In genomic region chr13:73809561-73809960, GRCh38 we compare ENCODE assay signal across 14 cellular contexts.
DNase-seq lines count a peak whose midpoint lies in the region; ATAC-seq and TF ChIP-seq lines count a peak whose summit lies in the region.
"Had no signal": no experiment of that assay in that cellular context is flagged by ENCODE, and none has a peak within 500 bp of the region (broad histone marks: within the 10 kb centered on the region; RNA-seq: fewer than 3 reads in every experiment).

No MANE protein-coding gene starts in this region.

- POLR2A ChIA-PET in AG04450 (lab: Yijun Ruan, JAX), result no interaction called here

- peaks cover 4% of the 10 kb centered on the region for H3K36me3 ChIP-seq in brain microvascular endothelial cell (replicated peaks)
- H3K36me3 ChIP-seq: SJSA1 had no signal

- H3K4me3 ChIP-seq in AG04450 (ENCODE audit: low read depth, low read length), result no peak overlapping the region
- H3K4me3 ChIP-seq in brain microvascular endothelial cell (ENCODE audit: low read depth, low read length), result no peak overlapping the region
- H3K4me3 ChIP-seq: BLaER1 treated with 17β-estradiol and CSF1 and Interleukin-3, amounts not matched to agents 10 nM and 100 nM; SJSA1 had no signal

- no peaks in the 10 kb centered on the region for H3K9me3 ChIP-seq in AG04450 (ENCODE audit: control insufficient read depth, insufficient read depth, low read length)
- H3K9me3 ChIP-seq: SJSA1 had no signal

- CTCF ChIA-PET in AG04450 (lab: Charles Lee), result interaction anchor here (0.6 to 2.5 kb wide), 2 partner anchors 26 to 1694 kb away, joined by 4 to 5 read pairs; no protein-coding TSS in a partner anchor

- no peak for TF ChIP-seq POLR2A in erythroblast (IDR thresholded peaks at IDR 0.05; ENCODE audit: low read length)

- H3K27ac ChIP-seq in AG04450 (ENCODE audit: low read depth, low read length), result peak overlapping the region; percentile 47
- H3K27ac ChIP-seq in brain microvascular endothelial cell, result no peak overlapping the region
- H3K27ac ChIP-seq: BLaER1 treated with 17β-estradiol and CSF1 and Interleukin-3, amounts not matched to agents 10 nM and 100 nM; SJSA1 had no signal

- ATAC-seq in GM18909 (IDR thresholded peaks at IDR 0.05; ENCODE audit: poor library complexity, unreplicated experiment) (no peak), GM21367 (IDR thresholded peaks at IDR 0.05; ENCODE audit: unreplicated experiment) (no peak)
- ATAC-seq: activated CD8-positive, alpha-beta T cell treated with anti-CD3 and anti-CD28 coated beads for 36 hours had no signal

- in situ Hi-C loops in brain microvascular endothelial cell (cut with HindIII; ENCODE audit: low pct_ligation_motif_present, low sequenced_read_pairs), result no loop called here

- H3K27me3 ChIP-seq in AG04450 (ENCODE audit: control insufficient read depth, insufficient read depth, low read length), result no peaks in the 10 kb centered on the region
- no peaks in the 10 kb centered on the region for H3K27me3 ChIP-seq in brain microvascular endothelial cell (replicated peaks)
- H3K27me3 ChIP-seq: BLaER1 treated with 17β-estradiol and CSF1 and Interleukin-3, amounts not matched to agents 10 nM and 100 nM; SJSA1 had no signal

- peak; percentile 68 for DNase-seq in AG04450 (ENCODE audit: low read depth, low spot score)
- DNase-seq in HT-29 (ENCODE audit: low spot score), result peak; percentile 48
- peak; percentile 32 for DNase-seq in brain microvascular endothelial cell
- DNase-seq in glomerular visceral epithelial cell (ENCODE audit: extremely low spot score), result peak; percentile 1
- DNase-seq in HuH-7 (ENCODE audit: low spot score), result no peak
- no peak for DNase-seq in erythroblast (lab: John Stamatoyannopoulos, UW)
- DNase-seq: activated CD8-positive, alpha-beta T cell treated with anti-CD3 and anti-CD28 coated beads for 36 hours; amygdala; islet precursor cell; NCI-H2171 had no signal

- TF ChIP-seq CTCF in AG04450 (IDR thresholded peaks at IDR 0.05; ENCODE audit: low read depth, low read length), result no peak
- TF ChIP-seq CTCF in brain microvascular endothelial cell (IDR thresholded peaks at IDR 0.05; ENCODE audit: low read depth, low read length, missing control alignments), result no peak

Comparison
In these comparisons a context has a peak if more than half of its experiments do, and no peak if none do; other contexts are left out.
1. DNase-seq: peak in AG04450 (single experiment), HT-29 (single experiment), brain microvascular endothelial cell (single experiment) and glomerular visceral epithelial cell (single experiment); none in HuH-7 (single experiment) and erythroblast (0 of 2).